11 cellular contexts compared by ENCODE assay signal in the genomic region with DNA sequence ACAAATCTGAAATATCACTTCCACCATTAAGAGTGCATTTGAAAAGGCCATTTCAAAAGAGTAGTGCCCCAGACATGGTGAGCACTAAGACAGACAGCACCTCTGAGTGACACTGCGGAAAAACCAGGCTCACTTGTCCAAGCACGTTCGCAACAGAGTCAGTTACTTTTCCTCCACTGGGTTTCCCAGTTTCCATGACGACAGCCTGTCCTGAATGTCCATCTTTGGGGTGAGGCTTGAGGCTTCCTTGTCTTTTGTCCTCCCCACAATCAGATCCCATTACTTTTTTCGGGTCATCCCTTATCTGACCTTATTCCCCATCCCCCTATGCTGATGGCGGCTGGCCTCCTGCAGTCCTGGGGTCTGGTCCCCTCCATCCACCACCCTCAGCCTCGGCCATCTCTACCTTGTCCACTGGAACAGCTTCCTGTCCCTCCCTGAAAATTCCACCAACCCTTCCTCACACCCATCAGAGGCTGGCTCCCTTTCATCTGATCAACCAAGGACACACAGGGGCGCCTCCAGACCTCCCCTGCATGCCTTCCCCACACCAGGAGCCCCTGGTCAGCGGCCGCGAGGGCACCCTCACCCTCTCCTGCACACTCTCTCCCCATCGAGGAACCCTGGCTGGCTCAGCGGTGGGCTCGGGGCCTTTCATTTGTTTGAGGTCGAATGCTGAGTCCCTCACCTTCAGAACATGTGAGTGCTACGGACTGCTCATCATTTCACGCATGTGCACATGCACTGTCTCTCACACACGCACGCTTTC.
"Had no signal": no experiment of that assay in that cellular context is flagged by ENCODE, and none has a peak within 500 bp of the region (broad histone marks: within the 10 kb centered on the region; RNA-seq: fewer than 3 reads in every experiment).

No MANE protein-coding gene starts in this region.

- H3K4me1 ChIP-seq: SJCRH30, thyroid gland had no signal

- H3K9me3 ChIP-seq: SJCRH30, thyroid gland had no signal

- H3K4me3 Mint-ChIP-seq: activated CD4-positive, alpha-beta memory T cell treated with anti-CD3 and anti-CD28 coated beads for 36 hours; activated T-cell treated with anti-CD3 and anti-CD28 coated beads, Interleukin-2, amount 50 U/mL, for 72 hours had no signal

- H3K27ac ChIP-seq: cardiac muscle cell, SJCRH30, thyroid gland had no signal

- H3K27me3 ChIP-seq: thyroid gland had no signal

- H3K36me3 Mint-ChIP-seq: activated CD4-positive, alpha-beta memory T cell treated with anti-CD3 and anti-CD28 coated beads for 36 hours had no signal

- H3K27ac Mint-ChIP-seq: activated CD4-positive, alpha-beta memory T cell treated with anti-CD3 and anti-CD28 coated beads for 36 hours; activated T-cell treated with anti-CD3 and anti-CD28 coated beads, Interleukin-2, amount 50 U/mL, for 72 hours had no signal

- DNase-seq: activated CD4-positive, alpha-beta memory T cell treated with anti-CD3 and anti-CD28 coated beads for 36 hours; activated naive CD4-positive, alpha-beta T cell treated with Interleukin-2 at 50 U/mL for 16 hours; activated T-cell treated with anti-CD3 and anti-CD28 coated beads, Interleukin-2, amount 50 U/mL, for 72 hours; erythroblast; hippocampal formation; midbrain; occipital lobe; SJCRH30; stimulated activated CD4-positive, alpha-beta T cell treated with anti-CD3 and anti-CD28 coated beads, Interleukin-15, amount 100 ng/mL, for 24 hours; thyroid gland had no signal

- H3K36me3 ChIP-seq: cardiac muscle cell, SJCRH30, thyroid gland had no signal

- H3K9me3 Mint-ChIP-seq: activated T-cell treated with anti-CD3 and anti-CD28 coated beads, Interleukin-2, amount 50 U/mL, for 72 hours had no signal

- ATAC-seq: activated T-cell treated with anti-CD3 and anti-CD28 coated beads, Interleukin-2, amount 50 U/mL, for 72 hours had no signal

- H3K4me3 ChIP-seq: cardiac muscle cell, SJCRH30, thyroid gland had no signal
